Comparison of ENCODE assay signal across 26 cellular contexts in genomic region chr3:58696093-58696492, GRCh38. TPM values are rescaled to one million over a fixed set of nuclear protein-coding genes. Genes with fewer than 3 reads are reported as not detected.
"Had no signal": no experiment of that assay in that cellular context is flagged by ENCODE, and none has a peak within 500 bp of the region (broad histone marks: within the 10 kb centered on the region; RNA-seq: fewer than 3 reads in every experiment).

No MANE protein-coding gene starts in this region.

- DNase-seq: cortex of kidney; dorsolateral prefrontal cortex; effector CD8-positive, alpha-beta T cell; heart left ventricle; hippocampal formation; mammary epithelial cell; nucleus accumbens; ovary; stimulated activated CD4-positive, alpha-beta T cell treated with anti-CD3 and anti-CD28 coated beads, Interleukin-2, amount 100 ng/mL, for 24 hours; stimulated activated CD4-positive, alpha-beta T cell treated with anti-CD3 and anti-CD28 coated beads, Interleukin-4, amount 100 ng/mL, for 4 hours; stimulated activated naive B cell treated with anti-CD40 and anti-IgM and Interleukin-4, amounts not matched to agents 10 μg/mL and 1 μg/mL and 100 μg/mL, for 72 hours; stimulated activated naive CD8-positive, alpha-beta T cell treated with anti-CD3 and anti-CD28 coated beads, Interleukin-15, amount 100 ng/mL, for 72 hours; tibial artery; upper lobe of right lung had no signal

- H3K9me3 ChIP-seq: ovary, tibial artery, upper lobe of right lung, vagina had no signal

- H3K4me3 ChIP-seq: dorsolateral prefrontal cortex, heart left ventricle, neural progenitor cell, ovary, tibial artery, upper lobe of right lung, vagina had no signal

- H3K4me1 ChIP-seq: heart left ventricle, neural progenitor cell, tibial artery, upper lobe of right lung, vagina had no signal

- H3K27ac ChIP-seq: dorsolateral prefrontal cortex, heart left ventricle, neural progenitor cell, ovary, tibial artery, upper lobe of right lung, vagina had no signal

- H3K27me3 ChIP-seq: dorsolateral prefrontal cortex, heart left ventricle, neural progenitor cell, ovary, tibial artery, upper lobe of right lung, vagina had no signal

- ATAC-seq: heart left ventricle; natural killer cell treated with Interleukin-12 subunit alpha and Interleukin-12 subunit beta and Interleukin-15 and Interleukin-18, amount 100 ng/mL, for 72 hours; sciatic nerve; stimulated activated naive B cell treated with anti-CD40 and anti-IgM and Interleukin-4, amounts not matched to agents 10 μg/mL and 1 μg/mL and 100 μg/mL, for 72 hours; stimulated activated naive CD8-positive, alpha-beta T cell treated with anti-CD3 and anti-CD28 coated beads, Interleukin-15, amount 100 ng/mL, for 72 hours; upper lobe of right lung had no signal

- H3K36me3 ChIP-seq: heart left ventricle, neural progenitor cell, ovary, tibial artery, upper lobe of right lung, vagina had no signal

RNA-seq across cellular contexts. Expression of gene FAM3D, which starts 29.5 kb away (rescaled TPM):
- total RNA-seq: cerebellum; fibroblast of lung; frontal cortex; heart left ventricle; kidney epithelial cell; mammary epithelial cell; mononuclear cell; natural killer cell treated with Interleukin-12 subunit alpha and Interleukin-12 subunit beta and Interleukin-15 and Interleukin-18, amount 100 ng/mL, for 72 hours; progenitor cell of endocrine pancreas; renal cortical epithelial cell; sciatic nerve; skeletal muscle tissue had no signal
- polyA plus RNA-seq: fibroblast of lung, mammary epithelial cell, ovary had no signal
